ENCODE assay signal across 8 cellular contexts in the genomic region with DNA sequence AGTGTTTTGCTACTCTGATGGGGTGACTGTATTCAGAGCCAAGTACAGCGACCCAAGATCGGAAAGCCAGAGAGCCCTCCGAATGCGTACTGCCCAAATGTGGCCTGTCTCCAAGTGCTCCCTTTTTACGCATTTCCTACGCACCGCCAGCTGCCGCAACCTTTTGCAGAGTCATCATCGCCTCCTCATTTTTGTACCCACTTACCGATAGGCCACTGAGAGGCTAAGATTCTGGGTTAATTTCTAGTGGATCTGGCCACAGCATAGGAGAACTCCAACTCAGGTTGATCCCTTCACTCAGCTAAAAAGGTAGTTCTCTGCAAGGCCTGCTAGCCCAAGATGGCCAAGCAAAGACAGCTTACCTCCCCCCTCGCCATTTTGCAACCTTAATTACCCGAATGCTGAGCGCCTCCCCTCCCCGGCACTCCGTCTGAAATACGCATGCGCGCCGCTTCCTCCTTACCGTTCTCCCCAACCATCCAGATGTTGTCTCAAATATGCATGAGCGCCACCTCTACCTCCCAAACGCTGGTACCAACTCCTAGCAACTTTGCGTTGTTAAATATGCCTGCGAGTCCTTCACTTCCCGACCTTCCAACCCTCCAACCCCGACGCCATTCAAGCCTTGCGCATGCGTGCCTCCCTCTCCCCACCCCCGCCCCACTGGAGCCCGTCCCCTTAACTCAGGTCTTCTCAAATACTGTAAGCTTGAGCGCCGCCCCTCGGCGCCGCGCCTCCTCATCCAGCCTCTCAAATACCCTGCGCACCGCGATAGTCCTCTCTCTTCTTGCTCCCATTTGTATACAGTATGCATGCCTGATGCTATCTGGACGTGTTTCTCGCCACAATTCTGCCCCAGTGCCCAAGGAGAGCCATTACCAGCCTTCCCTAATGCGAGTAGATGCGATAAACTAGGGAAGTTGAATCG. TPM values are rescaled to one million over a fixed set of nuclear protein-coding genes. Genes with fewer than 3 reads are reported as not detected.
DNase-seq lines count a peak whose midpoint lies in the region; ATAC-seq lines count a peak whose summit lies in the region.

No MANE protein-coding gene starts in this region.

- H3K4me3 ChIP-seq in esophagus (ENCODE audit: low read depth in 1 of 2, low read length in 2 of 2): peak overlapping the region; percentile 68 to 71

- H3K9me3 Mint-ChIP-seq in IgD-negative memory B cell: no peaks in the 10 kb centered on the region

- H3K4me3 Mint-ChIP-seq in IgD-negative memory B cell: peak overlapping the region; percentile 87 to 99 (median 91)

- peak; percentile 88 for ATAC-seq in GM21529 (IDR thresholded peaks at IDR 0.05; ENCODE audit: unreplicated experiment)

- H3K27me3 ChIP-seq in esophagus (ENCODE audit: control insufficient read depth in 1 of 2, insufficient read depth in 2 of 2, low read length in 2 of 2): no peaks in the 10 kb centered on the region

- H3K36me3 Mint-ChIP-seq in IgD-negative memory B cell: no peaks in the 10 kb centered on the region

- H3K9me3 ChIP-seq in esophagus (ENCODE audit: control insufficient read depth in 2 of 2, insufficient read depth in 1 of 2, low read depth in 1 of 2, low read length in 1 of 2): peaks cover 0 to 4% of the 10 kb centered on the region in 2 donors

- no peaks in the 10 kb centered on the region for H3K36me3 ChIP-seq in esophagus (ENCODE audit: control insufficient read depth in 2 of 2, insufficient read depth in 2 of 2, low read length in 1 of 2)

- H3K4me1 Mint-ChIP-seq in IgD-negative memory B cell: peaks cover 7 to 9% (median 8%) of the 10 kb centered on the region in 3 donors

- H3K4me1 ChIP-seq in esophagus (ENCODE audit: control insufficient read depth in 2 of 2, insufficient read depth in 2 of 2, low read length in 1 of 2): no peaks in the 10 kb centered on the region

- H3K27ac ChIP-seq in esophagus (ENCODE audit: low read depth in 2 of 2, low read length in 1 of 2): peak overlapping the region; percentile 96 to 97

- peak; percentile 73 for DNase-seq in DMS153 treated with DMSO at 0.1 percent for 48 hours (lab: John Stamatoyannopoulos, UW; ENCODE audit: unreplicated experiment)
- peak; percentile 92 for DNase-seq in OCI-M1 (lab: John Stamatoyannopoulos, UW)
- DNase-seq in activated T-cell treated with anti-CD3 and anti-CD28 coated beads, Interleukin-2, amount 50 U/mL, for 1 hour: peak; percentile 79
- peak; percentile 89 for DNase-seq in myocyte (ENCODE audit: low read depth)
- DNase-seq in stimulated activated CD8-positive, alpha-beta memory T cell treated with anti-CD3 and anti-CD28 coated beads, Interleukin-7, amount 100 ng/mL, for 4 hours (ENCODE audit: low read depth in 2 of 2): peak; percentile 66 to 76

- 0 to 26% methylated on average over 45 of the region's 45 CpGs for WGBS in esophagus, 2 donors

- H3K27ac Mint-ChIP-seq in IgD-negative memory B cell: peak overlapping the region; percentile 89 to 97 (median 90)

- no peaks in the 10 kb centered on the region for H3K27me3 Mint-ChIP-seq in IgD-negative memory B cell

RNA-seq across cellular contexts. Expression of gene ZCCHC13, which starts 11.8 kb away (rescaled TPM):
- not detected for polyA plus RNA-seq in IgD-negative memory B cell
- polyA plus RNA-seq in esophagus: not detected
- not detected in 2 replicates for total RNA-seq in myocyte
- polyA plus RNA-seq in myocyte (2012): not detected

Comparison
In these comparisons a context has a peak if more than half of its experiments do, and no peak if none do; other contexts are left out.
1. Peak in every context shown above with its lines: DNase-seq, ATAC-seq, H3K4me3 ChIP-seq and H3K27ac ChIP-seq.